Comparison of ENCODE assay signal across 8 cellular contexts in genomic region chr1:160204526-160205241, GRCh38. TPM values are rescaled to one million over a fixed set of nuclear protein-coding genes. Genes with fewer than 3 reads are reported as not detected.
DNase-seq lines count a peak whose midpoint lies in the region; ATAC-seq and TF ChIP-seq lines count a peak whose summit lies in the region.

No MANE protein-coding gene starts in this region.

- WGBS in adrenal gland, 4 donors = 19 to 29% (median 22%) methylated on average over 7 of the region's 7 CpGs
- WGBS in upper lobe of left lung, 2 donors = 21 to 28% methylated on average over 7 of the region's 7 CpGs

- H3K27me3 ChIP-seq in HUES6 (ENCODE audit: control insufficient read depth, insufficient read depth, low read length) (no peaks in the 10 kb centered on the region), adrenal gland (no peaks in the 10 kb centered on the region), upper lobe of left lung (no peaks in the 10 kb centered on the region)

- TF ChIP-seq POLR2A in adrenal gland (IDR thresholded peaks at IDR 0.05) (no peak), upper lobe of left lung (IDR thresholded peaks at IDR 0.05) (no peak)

- TF ChIP-seq CTCF in GM10266 (IDR thresholded peaks at IDR 0.05; ENCODE audit: control insufficient read depth, insufficient read depth, low read depth, missing control alignments) (no peak), adrenal gland (IDR thresholded peaks at IDR 0.05) (no peak), upper lobe of left lung (IDR thresholded peaks at IDR 0.05) (no peak)

- intact Hi-C loops in adrenal gland (cut with DNase I) = loop anchor here in 1 of 2 donors (5.0 kb wide), 1 partner anchor 53 kb away; no protein-coding TSS in a partner anchor

- H3K9me3 ChIP-seq in HUES6 (ENCODE audit: control insufficient read depth, insufficient read depth, low read depth, low read length) (no peaks in the 10 kb centered on the region), adrenal gland (replicated peaks in 1 of 3) (no peaks in the 10 kb centered on the region), upper lobe of left lung (no peaks in the 10 kb centered on the region)

- peak overlapping the region; percentile 31 for H3K9ac ChIP-seq in HUES6 (ENCODE audit: low read length)

- TF ChIP-seq EP300 in upper lobe of left lung (IDR thresholded peaks at IDR 0.05) = no peak

- H3K36me3 ChIP-seq in HUES6 (ENCODE audit: control insufficient read depth, insufficient read depth, low read length) (peaks cover 29% of the 10 kb centered on the region), adrenal gland (replicated peaks in 1 of 2) (peaks cover 0 to 3% of the 10 kb centered on the region in 2 donors), upper lobe of left lung (peaks cover 0 to 19% (median 0%) of the 10 kb centered on the region in 4 donors)

- peak; percentile 78 for DNase-seq in GM10266 (ENCODE audit: extremely low spot score)
- DNase-seq in adrenal gland = no peak
- peak; percentile 77 for DNase-seq in medulla oblongata (ENCODE audit: extremely low spot score)
- DNase-seq in upper lobe of left lung = no peak
- no peak for DNase-seq in NCI-H2227 treated with DMSO at 0.1 percent for 48 hours (lab: John Stamatoyannopoulos, UW)
- no peak for DNase-seq in COLO829 (ENCODE audit: low spot score)

- no peak overlapping the region; the same call in 1 of the 2 replicates for H3K27ac ChIP-seq in HUES6 (ENCODE audit: low read depth, low read length)
- H3K27ac ChIP-seq in adrenal gland = peak overlapping the region in 3 of 5 donors; percentile 78 to 96 (median 94)
- peak overlapping the region; percentile 88 to 97 (median 94) for H3K27ac ChIP-seq in upper lobe of left lung

- peak overlapping the region; percentile 53 for H3K4me3 ChIP-seq in HUES6 (ENCODE audit: low read depth, low read length)
- H3K4me3 ChIP-seq in adrenal gland = peak overlapping the region in 2 of 4 donors; percentile 74 to 85
- peak overlapping the region; percentile 18 to 97 (median 76) for H3K4me3 ChIP-seq in upper lobe of left lung

- H3K4me1 ChIP-seq in HUES6 (ENCODE audit: control insufficient read depth, insufficient read depth, low read length) (peaks cover 51% of the 10 kb centered on the region), adrenal gland (replicated peaks in 1 of 2) (peaks cover 9 to 43% of the 10 kb centered on the region in 2 donors), upper lobe of left lung (peaks cover 43 to 52% (median 45%) of the 10 kb centered on the region in 4 donors)

- ATAC-seq in GM21360 (IDR thresholded peaks at IDR 0.05; ENCODE audit: unreplicated experiment) = peak; percentile 49
- peak in 1 of 2 donors; percentile 5 for ATAC-seq in upper lobe of left lung (ENCODE audit: low FRiP score in 2 of 2)

RNA-seq across cellular contexts. Expression of gene PEA15, which starts 0.5 kb away (rescaled TPM):
- 100 to 1,000 TPM in 3 of 8 donors, 10 to 100 TPM in 5; 40.6 to 163 (median 90.0) TPM for total RNA-seq in adrenal gland
- polyA plus RNA-seq in adrenal gland = 100 to 1,000 TPM; 120 to 445 (median 162) TPM
- total RNA-seq in upper lobe of left lung = 100 to 1,000 TPM in 1 of 6 donors, 10 to 100 TPM in 5; 30.4 to 174 (median 67.9) TPM

RNA-seq across cellular contexts. Expression of gene CASQ1, which starts 14.3 kb away (rescaled TPM):
- total RNA-seq in adrenal gland (1 to 10 TPM in 1 of 8 donors, under 1 TPM in 1, not detected in 6; 0.11 to 1.6 TPM), upper lobe of left lung (under 1 TPM in 2 of 6 donors, not detected in 4; 0.17 to 0.91 TPM)
- under 1 TPM in 2 of 3 donors, not detected in 1; 0.16 to 0.17 TPM for polyA plus RNA-seq in adrenal gland

RNA-seq across cellular contexts. Expression of gene ATP1A4, which starts 53.3 kb away (rescaled TPM):
- total RNA-seq in adrenal gland (under 1 TPM in 2 of 8 donors, not detected in 6; 0.46 to 0.96 TPM), upper lobe of left lung (under 1 TPM in 2 of 6 donors, not detected in 4; 0.52 to 0.61 TPM)
- polyA plus RNA-seq in adrenal gland = under 1 TPM in 1 of 3 donors, not detected in 2; 0.17 TPM

RNA-seq across cellular contexts. Expression of gene DCAF8, which starts 57.7 kb away (rescaled TPM):
- total RNA-seq in adrenal gland (100 to 1,000 TPM in 6 of 8 donors, 10 to 100 TPM in 2; 64.3 to 162 (median 127) TPM), upper lobe of left lung (100 to 1,000 TPM; 108 to 340 (median 155) TPM)
- 100 to 1,000 TPM in 2 of 3 donors, 10 to 100 TPM in 1; 78.9 to 140 (median 124) TPM for polyA plus RNA-seq in adrenal gland

Comparison
In these comparisons a context has a peak if more than half of its experiments do, and no peak if none do; other contexts are left out.
1. DNase-seq: peak in GM10266 (single experiment) and medulla oblongata (single experiment); none in adrenal gland (0 of 7), upper lobe of left lung (0 of 2), NCI-H2227 treated with DMSO at 0.1 percent for 48 hours (single experiment) and COLO829 (single experiment).